17 cellular contexts compared by ENCODE assay signal in the genomic region with DNA sequence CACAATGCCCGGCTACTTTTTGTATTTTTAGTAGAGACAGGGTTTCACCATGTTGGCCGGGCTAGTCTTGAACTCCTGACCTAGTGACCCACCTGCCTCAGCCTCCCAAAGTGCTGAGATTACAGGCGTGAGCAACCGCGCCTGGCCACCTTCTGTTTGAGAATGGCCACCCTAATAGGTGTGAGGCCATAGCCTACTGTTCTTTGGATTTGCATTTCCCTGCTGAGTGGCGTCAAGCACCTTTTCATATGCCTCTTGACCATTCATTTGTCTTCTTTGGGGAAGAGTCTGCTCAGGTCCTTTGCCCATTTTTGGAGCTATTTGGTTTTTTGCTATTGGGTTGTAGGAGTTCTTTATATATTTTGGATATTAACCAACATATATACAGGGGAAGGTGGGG.
DNase-seq lines count a peak whose midpoint lies in the region; ATAC-seq and TF ChIP-seq lines count a peak whose summit lies in the region.
"Had no signal": no experiment of that assay in that cellular context is flagged by ENCODE, and none has a peak within 500 bp of the region (broad histone marks: within the 10 kb centered on the region; RNA-seq: fewer than 3 reads in every experiment).

No MANE protein-coding gene starts in this region.

- ATAC-seq in GM23338: peak; percentile 70
- ATAC-seq in GM21447 (IDR thresholded peaks at IDR 0.05; ENCODE audit: unreplicated experiment): no peak
- ATAC-seq: HepG2, PC-3 had no signal

- TF ChIP-seq CTCF in CD14-positive monocyte (IDR thresholded peaks at IDR 0.05): no peak
- TF ChIP-seq CTCF in GM23338 (conservative IDR thresholded peaks at IDR 0.05; ENCODE audit: low read depth in 2 of 2): no peak
- TF ChIP-seq CTCF in OCI-LY7 (conservative IDR thresholded peaks at IDR 0.05; ENCODE audit: low read length): no peak
- TF ChIP-seq CTCF in PC-9 (conservative IDR thresholded peaks at IDR 0.05): no peak

- H3K4me2 ChIP-seq in GM23338 (no peak overlapping the region), OCI-LY7 (ENCODE audit: low read length) (peak overlapping the region; percentile 2; the same call in 1 of the 2 replicates), PC-9 (no peak overlapping the region)

- no peaks in the 10 kb centered on the region for H3K27me3 ChIP-seq in GM23338 (ENCODE audit: insufficient read depth)
- H3K27me3 ChIP-seq in PC-9 (ENCODE audit: insufficient read depth, low read depth): no peaks in the 10 kb centered on the region

- BruUV-seq in OCI-LY7 (replicated peaks; lab: Mats Ljungman, UMichigan) (no TSS peak), PC-9 (replicated peaks; lab: Mats Ljungman, UMichigan) (no TSS peak)

- H3K4me3 Mint-ChIP-seq in CD14-positive monocyte (no peak overlapping the region), GM23338 (no peak overlapping the region)

- H3K9me3 ChIP-seq in OCI-LY7 (ENCODE audit: low read length) (no peaks in the 10 kb centered on the region), PC-9 (ENCODE audit: insufficient read depth, low read depth) (no peaks in the 10 kb centered on the region)

- H3K27ac ChIP-seq in GM23338 (ENCODE audit: low read depth) (no peak overlapping the region), OCI-LY7 (ENCODE audit: low read depth, low read length, poor library complexity, severe bottlenecking) (peak overlapping the region; percentile 75), PC-9 (no peak overlapping the region)
- H3K27ac ChIP-seq: C4-2B had no signal

- intact Hi-C loops in CD14-positive monocyte (cut with micrococcal nuclease): loop anchor here in 1 of 2 donors (5.0 kb wide), 1 partner anchor 61 kb away; no protein-coding TSS in a partner anchor
- intact Hi-C loops in OCI-LY7 (cut with micrococcal nuclease; ENCODE audit: unreplicated experiment): no loop called here
- intact Hi-C loops in PC-9 (cut with micrococcal nuclease; ENCODE audit: unreplicated experiment): no loop called here

- H3K79me2 ChIP-seq in GM23338 (replicated peaks; ENCODE audit: insufficient read depth) (no peaks in the 10 kb centered on the region), OCI-LY7 (ENCODE audit: insufficient read depth, low read depth, low read length) (no peaks in the 10 kb centered on the region), PC-9 (ENCODE audit: low read depth) (no peaks in the 10 kb centered on the region; the same call in 1 of the 2 replicates)

- H2AFZ ChIP-seq in GM23338 (no peak overlapping the region), OCI-LY7 (ENCODE audit: low read length) (no peak overlapping the region), PC-9 (no peak overlapping the region)

- H3K4me3 ChIP-seq in GM23338 (no peak overlapping the region), OCI-LY7 (ENCODE audit: low read depth, low read length, poor library complexity, severe bottlenecking) (no peak overlapping the region), PC-9 (no peak overlapping the region)

- CTCF ChIA-PET in OCI-LY7 (lab: Charles Lee; ENCODE audit: unreplicated experiment) (no interaction called here), PC-9 (lab: Charles Lee) (no interaction called here)

- H3K36me3 Mint-ChIP-seq in CD14-positive monocyte (no peaks in the 10 kb centered on the region), GM23338 (ENCODE audit: low read depth) (no peaks in the 10 kb centered on the region)

- 0 out of 2 replicates have a peak, but pooled peaks cover 3% of the 10 kb centered on the region for H3K9me2 ChIP-seq in GM23338 (ENCODE audit: insufficient read depth)
- no peaks in the 10 kb centered on the region for H3K9me2 ChIP-seq in OCI-LY7 (ENCODE audit: insufficient read depth, low read length)
- no peaks in the 10 kb centered on the region for H3K9me2 ChIP-seq in PC-9 (ENCODE audit: insufficient read depth)

- peaks cover 26 to 32% (median 26%) of the 10 kb centered on the region in 3 donors for H3K27me3 Mint-ChIP-seq in CD14-positive monocyte (ENCODE audit: low read depth in 3 of 3)
- H3K27me3 Mint-ChIP-seq in GM23338 (ENCODE audit: insufficient read depth, low read depth, poor library complexity): peaks cover 9% of the 10 kb centered on the region

- H3K27ac Mint-ChIP-seq in CD14-positive monocyte: peak overlapping the region in 5 of 7 donors; percentile 23 to 70 (median 41)
- H3K27ac Mint-ChIP-seq in GM23338: no peak overlapping the region

- peaks cover 6% of the 10 kb centered on the region for H3K4me1 ChIP-seq in GM23338 (ENCODE audit: insufficient read depth)
- H3K4me1 ChIP-seq in OCI-LY7 (ENCODE audit: insufficient read depth, low read length, poor library complexity, severe bottlenecking): peaks cover 76% of the 10 kb centered on the region
- peaks cover 24% of the 10 kb centered on the region for H3K4me1 ChIP-seq in PC-9 (replicated peaks; ENCODE audit: insufficient read depth)

- H3K36me3 ChIP-seq in GM23338 (ENCODE audit: insufficient read depth) (no peaks in the 10 kb centered on the region), OCI-LY7 (ENCODE audit: insufficient read depth, low read length) (no peaks in the 10 kb centered on the region), PC-9 (ENCODE audit: low read depth) (no peaks in the 10 kb centered on the region)

- no peaks in the 10 kb centered on the region for H3F3A ChIP-seq in GM23338 (replicated peaks; ENCODE audit: low read depth)
- peaks cover 17% of the 10 kb centered on the region for H3F3A ChIP-seq in PC-9 (ENCODE audit: insufficient read depth, low read depth)

- no peak for DNase-seq in CD14-positive monocyte (ENCODE audit: low spot score)
- DNase-seq in GM23338 (ENCODE audit: low spot score): peak; percentile 41
- peak; percentile 31 for DNase-seq in OCI-LY7 (ENCODE audit: low spot score)
- peak; percentile 47 for DNase-seq in iPS DF 19.7 (ENCODE audit: low read depth, low spot score)
- DNase-seq in PC-9: no peak
- DNase-seq in activated CD8-positive, alpha-beta memory T cell treated with anti-CD3 and anti-CD28 coated beads, Interleukin-2, amount 50 U/mL, for 4 hours: no peak
- DNase-seq: COR-L47, GDM1, GOT3, KBM-7, NCI-H1436, NCI-H2081 treated with DMSO at 0.1 percent for 48 hours, PC-3, T-helper 2 cell had no signal

- POLR2A ChIA-PET in OCI-LY7 (lab: Charles Lee): interaction anchor here (0.7 kb wide), 1 partner anchor 19 kb away, joined by 5 read pairs; no protein-coding TSS in a partner anchor
- POLR2A ChIA-PET in PC-9 (lab: Charles Lee; ENCODE audit: unreplicated experiment): no interaction called here

- H3K4me1 Mint-ChIP-seq in CD14-positive monocyte: peaks cover 17% of the 10 kb centered on the region
- peaks cover 10% of the 10 kb centered on the region; the same call in 2 of the 3 replicates for H3K4me1 Mint-ChIP-seq in GM23338

- peaks cover 0 to 3% (median 0%) of the 10 kb centered on the region in 7 donors for H3K9me3 Mint-ChIP-seq in CD14-positive monocyte
- H3K9me3 Mint-ChIP-seq in GM23338: no peaks in the 10 kb centered on the region; the same call in 1 of the 3 replicates

- no peaks in the 10 kb centered on the region for H4K20me1 ChIP-seq in GM23338 (replicated peaks; ENCODE audit: insufficient read depth)
- H4K20me1 ChIP-seq in OCI-LY7 (ENCODE audit: insufficient read depth, low read length): no peaks in the 10 kb centered on the region
- no peaks in the 10 kb centered on the region for H4K20me1 ChIP-seq in PC-9 (ENCODE audit: insufficient read depth)

TF ChIP-seq in GM23338, 12 proteins besides CTCF, POLR2A, EP300 and RAD21 (continues in another document):
- TF ChIP-seq CREB1 (CRISPR knock-in tag; IDR thresholded peaks at IDR 0.05; ENCODE audit: low read depth): no peak

Comparison
In these comparisons a context has a peak if more than half of its experiments do, and no peak if none do; other contexts are left out.
1. DNase-seq: peak in GM23338 (single experiment), OCI-LY7 (single experiment) and iPS DF 19.7 (single experiment); none in CD14-positive monocyte (single experiment), PC-9 (0 of 2) and activated CD8-positive, alpha-beta memory T cell treated with anti-CD3 and anti-CD28 coated beads, Interleukin-2, amount 50 U/mL, for 4 hours (single experiment).